ENCODE assay signal across 1 cellular context in genomic region chr5:60207031-60207430, GRCh38.
TF ChIP-seq lines count a peak whose summit lies in the region.

No MANE protein-coding gene starts in this region.

TF ChIP-seq in HepG2, 621 proteins besides CTCF, POLR2A, EP300 and RAD21 (continued from another document):
- TF ChIP-seq DMTF1 (CRISPR knock-in tag; IDR thresholded peaks at IDR 0.05) (no peak), PHB2 (IDR thresholded peaks at IDR 0.05; ENCODE audit: partially characterized antibody) (no peak), ATAD3A (CRISPR knock-in tag; IDR thresholded peaks at IDR 0.05) (no peak)
